Comparison of ENCODE assay signal across 21 cellular contexts in genomic region chr6:24545691-24546090, GRCh38. TPM values are rescaled to one million over a fixed set of nuclear protein-coding genes. Genes with fewer than 3 reads are reported as not detected.
A peak's percentile ranks its signal among the peaks of the same experiment; 100 is the strongest.
DNase-seq lines count a peak whose midpoint lies in the region; ATAC-seq and TF ChIP-seq lines count a peak whose summit lies in the region.
"Had no signal": no experiment of that assay in that cellular context is flagged by ENCODE, and none has a peak within 500 bp of the region (broad histone marks: within the 10 kb centered on the region; RNA-seq: fewer than 3 reads in every experiment).

No MANE protein-coding gene starts in this region.

- TF ChIP-seq CTCF in MCF 10A (IDR thresholded peaks at IDR 0.05; ENCODE audit: unreplicated experiment) (no peak), breast epithelium (IDR thresholded peaks at IDR 0.05) (no peak), gastroesophageal sphincter (IDR thresholded peaks at IDR 0.05) (no peak)

- peaks cover 0 to 5% of the 10 kb centered on the region in 2 donors for H3K27me3 ChIP-seq in breast epithelium
- H3K27me3 ChIP-seq in trophoblast cell (ENCODE audit: insufficient read depth, low read length): no peaks in the 10 kb centered on the region
- H3K27me3 ChIP-seq in gastroesophageal sphincter: peaks cover 14% of the 10 kb centered on the region
- H3K27me3 ChIP-seq: BLaER1 had no signal

- H3K27ac ChIP-seq in breast epithelium: no peak overlapping the region
- no peak overlapping the region for H3K27ac ChIP-seq in trophoblast cell (ENCODE audit: low read depth, low read length)
- no peak overlapping the region for H3K27ac ChIP-seq in gastroesophageal sphincter
- H3K27ac ChIP-seq: 22Rv1, BLaER1, C4-2B had no signal

- TF ChIP-seq EP300 in gastroesophageal sphincter (IDR thresholded peaks at IDR 0.05): no peak

- no peak for ATAC-seq in gastroesophageal sphincter
- ATAC-seq: CD8-positive, alpha-beta T cell had no signal

- H3K36me3 ChIP-seq in breast epithelium (no peaks in the 10 kb centered on the region), trophoblast cell (ENCODE audit: control insufficient read depth in 1 of 2, insufficient read depth in 2 of 2, low read length in 2 of 2) (no peaks in the 10 kb centered on the region), gastroesophageal sphincter (no peaks in the 10 kb centered on the region)
- H3K36me3 ChIP-seq: BLaER1 had no signal

- DNase-seq in MCF 10A (ENCODE audit: unreplicated experiment) (peak; percentile 1), breast epithelium (ENCODE audit: low spot score in 2 of 2) (no peak), NCI-H226 (peak; percentile 5), SW480 (ENCODE audit: low spot score) (peak; percentile 8), trophoblast cell (peak; percentile 13 to 62), GOT3 (lab: John Stamatoyannopoulos, UW) (no peak), DMS153 treated with DMSO at 0.1 percent for 48 hours (lab: John Stamatoyannopoulos, UW; ENCODE audit: unreplicated experiment) (no peak)
- DNase-seq: Caco-2; CD4-positive, CD25-positive, alpha-beta regulatory T cell; CD8-positive, alpha-beta T cell; DMS 273 treated with DMSO at 0.1 percent for 48 hours; DMS53; DMS79 treated with DMSO at 0.1 percent for 48 hours; GF-D8; H7; HCEC 1CT had no signal

- no peak overlapping the region for H2AK5ac ChIP-seq in trophoblast cell (ENCODE audit: low read length)

- no peak overlapping the region for H2BK12ac ChIP-seq in trophoblast cell (ENCODE audit: low read length)

- no peak overlapping the region for H3K4ac ChIP-seq in trophoblast cell (ENCODE audit: low read depth, low read length)

- no peak overlapping the region for H3K14ac ChIP-seq in trophoblast cell (ENCODE audit: low read length)

- POLR2A ChIA-PET in MCF 10A (lab: Yijun Ruan, JAX): no interaction called here

- WGBS in trophoblast cell (ENCODE audit: extremely low coverage, insufficient coverage, insufficient read length): no CpG with 5 or more reads among the region's 3 CpGs
- 81 to 82% methylated on average over 3 of the region's 3 CpGs for WGBS in gastroesophageal sphincter (ENCODE audit: low coverage in 1 of 2), 2 donors

- no peaks in the 10 kb centered on the region for H3K9me3 Mint-ChIP-seq in MCF 10A (ENCODE audit: unreplicated experiment)
- H3K9me3 Mint-ChIP-seq: CD4-positive, CD25-positive, alpha-beta regulatory T cell; CD8-positive, alpha-beta T cell had no signal

- H3K4me1 Mint-ChIP-seq in MCF 10A (ENCODE audit: insufficient read depth, unreplicated experiment): no peaks in the 10 kb centered on the region
- H3K4me1 Mint-ChIP-seq: B cell had no signal

- no peak overlapping the region for H4K8ac ChIP-seq in trophoblast cell (ENCODE audit: low read depth, low read length)

- intact Hi-C loops in MCF 10A (cut with micrococcal nuclease) (no loop called here), breast epithelium (cut with DNase I; ENCODE audit: low total_unique reads) (no loop called here)

- no peaks in the 10 kb centered on the region for H3K36me3 Mint-ChIP-seq in MCF 10A (ENCODE audit: insufficient read depth, unreplicated experiment)
- H3K36me3 Mint-ChIP-seq: CD4-positive, CD25-positive, alpha-beta regulatory T cell; CD8-positive, alpha-beta T cell had no signal

- no peak overlapping the region for H2BK5ac ChIP-seq in trophoblast cell (ENCODE audit: low read depth, low read length, poor library complexity)

- H2BK120ac ChIP-seq in trophoblast cell (ENCODE audit: insufficient read depth, low read length, poor library complexity): no peak overlapping the region

- no peak overlapping the region for H3K23ac ChIP-seq in trophoblast cell (ENCODE audit: low read length)

- no peak overlapping the region for H3K9ac ChIP-seq in trophoblast cell (ENCODE audit: low read length)
- H3K9ac ChIP-seq: BLaER1 had no signal

- no peak overlapping the region for H3K4me2 ChIP-seq in trophoblast cell (ENCODE audit: low read length)
- H3K4me2 ChIP-seq: BLaER1 had no signal

- H3K79me1 ChIP-seq in trophoblast cell (ENCODE audit: low read length): no peaks in the 10 kb centered on the region

- no peak overlapping the region for H4K12ac ChIP-seq in trophoblast cell (ENCODE audit: low read depth, low read length)

- no peak overlapping the region for H3K27ac Mint-ChIP-seq in MCF 10A (ENCODE audit: low read depth, unreplicated experiment)
- H3K27ac Mint-ChIP-seq: B cell; CD4-positive, CD25-positive, alpha-beta regulatory T cell; CD8-positive, alpha-beta T cell had no signal

- no peak for TF ChIP-seq POLR2A in breast epithelium (IDR thresholded peaks at IDR 0.05)
- TF ChIP-seq POLR2A in gastroesophageal sphincter (IDR thresholded peaks at IDR 0.05): no peak

- H3K9me3 ChIP-seq in breast epithelium: no peaks in the 10 kb centered on the region
- H3K9me3 ChIP-seq in trophoblast cell (ENCODE audit: insufficient read depth, low read depth, low read length): no peaks in the 10 kb centered on the region
- H3K9me3 ChIP-seq in gastroesophageal sphincter: no peaks in the 10 kb centered on the region
- H3K9me3 ChIP-seq: BLaER1, Caco-2 had no signal

- no TSS peak for BruUV-seq in MCF 10A (replicated peaks; lab: Mats Ljungman, UMichigan)

- no peaks in the 10 kb centered on the region for H3K79me2 ChIP-seq in trophoblast cell (ENCODE audit: control insufficient read depth, insufficient read depth, low read length, poor library complexity)

- no peak overlapping the region for H3K4me3 Mint-ChIP-seq in MCF 10A (ENCODE audit: unreplicated experiment)
- H3K4me3 Mint-ChIP-seq: B cell; CD4-positive, CD25-positive, alpha-beta regulatory T cell; CD8-positive, alpha-beta T cell had no signal

- no peaks in the 10 kb centered on the region for H3K27me3 Mint-ChIP-seq in MCF 10A (ENCODE audit: insufficient read depth, unreplicated experiment)

- H3K4me1 ChIP-seq in breast epithelium: no peaks in the 10 kb centered on the region
- H3K4me1 ChIP-seq in trophoblast cell (ENCODE audit: control insufficient read depth in 1 of 2, insufficient read depth in 2 of 2, low read length in 2 of 2): no peaks in the 10 kb centered on the region
- no peaks in the 10 kb centered on the region for H3K4me1 ChIP-seq in gastroesophageal sphincter

- no peak overlapping the region for H4K91ac ChIP-seq in trophoblast cell (ENCODE audit: low read depth, low read length)

- CTCF ChIA-PET in MCF 10A (lab: Yijun Ruan, JAX): interaction anchor here (1.0 to 1.6 kb wide), 2 partner anchors 24 to 39 kb away, joined by 4 to 5 read pairs; no protein-coding TSS in a partner anchor

- H2AFZ ChIP-seq in trophoblast cell (ENCODE audit: insufficient read depth, low read length, poor library complexity): no peak overlapping the region

- H3K4me3 ChIP-seq in breast epithelium (no peak overlapping the region), trophoblast cell (ENCODE audit: low read depth, low read length) (no peak overlapping the region), gastroesophageal sphincter (no peak overlapping the region)
- H3K4me3 ChIP-seq: BLaER1 had no signal

- no peak overlapping the region for H3K18ac ChIP-seq in trophoblast cell (ENCODE audit: low read length)

RNA-seq across cellular contexts. Expression of gene ALDH5A1, which starts 50.9 kb away (rescaled TPM):
- 1.7 and 2.0 TPM in 2 replicates for total RNA-seq in MCF 10A (2022)
- total RNA-seq in breast epithelium: 1 to 10 TPM; 3.9 to 6.4 (median 6.1) TPM
- 3.1 and 3.3 TPM in 2 replicates for polyA plus RNA-seq in trophoblast cell (2013)
- 1 to 10 TPM; 1.5 to 3.4 (median 3.1) TPM for total RNA-seq in gastroesophageal sphincter

RNA-seq across cellular contexts. Expression of gene GPLD1, which starts 56.3 kb away (rescaled TPM):
- total RNA-seq in MCF 10A (2022) (0.16 and 0.20 TPM in 2 replicates), breast epithelium (1 to 10 TPM; 1.3 to 7.7 (median 2.5) TPM), gastroesophageal sphincter (1 to 10 TPM; 3.8 to 7.8 (median 5.6) TPM)
- 0.61 and 0.68 TPM in 2 replicates for polyA plus RNA-seq in trophoblast cell (2013)

Comparison
In these comparisons a context has a peak if more than half of its experiments do, and no peak if none do; other contexts are left out.
1. DNase-seq: peak in MCF 10A (single experiment), NCI-H226 (single experiment), SW480 (single experiment) and trophoblast cell (2 of 2); none in breast epithelium (0 of 2), GOT3 (single experiment) and DMS153 treated with DMSO at 0.1 percent for 48 hours (single experiment).